ENCODE assay signal across 25 cellular contexts in genomic region chr3:12799525-12800440, GRCh38. TPM values are rescaled to one million over a fixed set of nuclear protein-coding genes. Genes with fewer than 3 reads are reported as not detected.
A peak's percentile ranks its signal among the peaks of the same experiment; 100 is the strongest.
DNase-seq lines count a peak whose midpoint lies in the region; ATAC-seq, FAIRE-seq and TF ChIP-seq lines count a peak whose summit lies in the region.
"Had no signal": no experiment of that assay in that cellular context is flagged by ENCODE, and none has a peak within 500 bp of the region (broad histone marks: within the 10 kb centered on the region; RNA-seq: fewer than 3 reads in every experiment).

No MANE protein-coding gene starts in this region.

- H3K4me3 ChIP-seq in neural progenitor cell (no peak overlapping the region), colonic mucosa (no peak overlapping the region)
- H3K4me3 ChIP-seq: BLaER1, MG63, prostate gland, SK-N-MC, upper lobe of left lung had no signal

- no peaks in the 10 kb centered on the region for H3K79me2 ChIP-seq in neural progenitor cell (ENCODE audit: low read depth)

- intact Hi-C loops in colonic mucosa (cut with DNase I): no loop called here

- no peaks in the 10 kb centered on the region for H4K20me1 ChIP-seq in neural progenitor cell (ENCODE audit: low read depth)

- H3K9ac ChIP-seq in neural progenitor cell (no peak overlapping the region), colonic mucosa (ENCODE audit: low read depth in 2 of 2, low read length in 2 of 2) (no peak overlapping the region)
- H3K9ac ChIP-seq: BLaER1 had no signal

- H3K9me3 ChIP-seq in neural progenitor cell (ENCODE audit: low read depth) (no peaks in the 10 kb centered on the region), colonic mucosa (no peaks in the 10 kb centered on the region)
- H3K9me3 ChIP-seq: BLaER1, MG63, prostate gland, upper lobe of left lung had no signal

- no peak overlapping the region for H3K27ac Mint-ChIP-seq in stimulated activated naive CD8-positive, alpha-beta T cell treated with anti-CD3 and anti-CD28 coated beads, Interleukin-15, amount 100 ng/mL, for 72 hours
- peak overlapping the region; percentile 36 for H3K27ac Mint-ChIP-seq in neural progenitor cell
- H3K27ac Mint-ChIP-seq: activated naive CD8-positive, alpha-beta T cell treated with anti-CD3 and anti-CD28 coated beads for 36 hours; dendritic cell treated with granulocyte-macrophage colony-stimulating factor and Interleukin-4, amounts not matched to agents 40 ng/mL and 50 ng/mL, for 4 days; nephron progenitor cell; T-helper 2 cell treated with Interferon-gamma antibody and Interleukin-4, amounts not matched to agents 5 μg/mL and 100 μg/mL, for 36 hours had no signal

- no peak overlapping the region for H3K4me3 Mint-ChIP-seq in stimulated activated naive CD8-positive, alpha-beta T cell treated with anti-CD3 and anti-CD28 coated beads, Interleukin-15, amount 100 ng/mL, for 72 hours
- H3K4me3 Mint-ChIP-seq in neural progenitor cell: no peak overlapping the region
- H3K4me3 Mint-ChIP-seq: activated naive CD8-positive, alpha-beta T cell treated with anti-CD3 and anti-CD28 coated beads for 36 hours; dendritic cell treated with granulocyte-macrophage colony-stimulating factor and Interleukin-4, amounts not matched to agents 40 ng/mL and 50 ng/mL, for 4 days; nephron progenitor cell; T-helper 2 cell treated with Interferon-gamma antibody and Interleukin-4, amounts not matched to agents 5 μg/mL and 100 μg/mL, for 36 hours had no signal

- no peak overlapping the region for H3K4me2 ChIP-seq in neural progenitor cell
- H3K4me2 ChIP-seq: BLaER1 had no signal

- H3K9me3 Mint-ChIP-seq in stimulated activated naive CD8-positive, alpha-beta T cell treated with anti-CD3 and anti-CD28 coated beads, Interleukin-15, amount 100 ng/mL, for 72 hours: no peaks in the 10 kb centered on the region
- no peaks in the 10 kb centered on the region for H3K9me3 Mint-ChIP-seq in neural progenitor cell
- H3K9me3 Mint-ChIP-seq: activated naive CD8-positive, alpha-beta T cell treated with anti-CD3 and anti-CD28 coated beads for 36 hours; dendritic cell treated with granulocyte-macrophage colony-stimulating factor and Interleukin-4, amounts not matched to agents 40 ng/mL and 50 ng/mL, for 4 days; nephron progenitor cell; T-helper 2 cell treated with Interferon-gamma antibody and Interleukin-4, amounts not matched to agents 5 μg/mL and 100 μg/mL, for 36 hours had no signal

- no peaks in the 10 kb centered on the region for H3K4me1 Mint-ChIP-seq in stimulated activated naive CD8-positive, alpha-beta T cell treated with anti-CD3 and anti-CD28 coated beads, Interleukin-15, amount 100 ng/mL, for 72 hours
- peaks cover 18% of the 10 kb centered on the region for H3K4me1 Mint-ChIP-seq in neural progenitor cell

- peak; percentile 32 for ATAC-seq in stimulated activated naive CD8-positive, alpha-beta T cell treated with anti-CD3 and anti-CD28 coated beads, Interleukin-15, amount 100 ng/mL, for 72 hours
- ATAC-seq in stimulated activated naive CD8-positive, alpha-beta T cell treated with anti-CD3 and anti-CD28 coated beads, Interleukin-15, Interleukin-2, amounts not matched to agents 100 U/mL and 50 U/mL, for 24 hours: no peak
- ATAC-seq in foreskin keratinocyte (peak; percentile 6), GM18873 (IDR thresholded peaks at IDR 0.05; ENCODE audit: low FRiP score, unreplicated experiment) (no peak), GM19463 (IDR thresholded peaks at IDR 0.05; ENCODE audit: unreplicated experiment) (no peak)

- no peak for TF ChIP-seq CTCF in foreskin keratinocyte (conservative IDR thresholded peaks at IDR 0.05)
- no peak for TF ChIP-seq CTCF in neural progenitor cell (IDR thresholded peaks at IDR 0.05)
- no peak for TF ChIP-seq CTCF in colonic mucosa (IDR thresholded peaks at IDR 0.05)

- H2AFZ ChIP-seq in neural progenitor cell (replicated peaks): no peak overlapping the region

- FAIRE-seq in HTR-8/SVneo (lab: Jason Lieb, UNC): no peak
- FAIRE-seq: endometrium, H1, RCC 7860 had no signal

- H3K4me1 ChIP-seq in foreskin keratinocyte: peaks cover 4% of the 10 kb centered on the region
- peaks cover 3% of the 10 kb centered on the region for H3K4me1 ChIP-seq in neural progenitor cell
- H3K4me1 ChIP-seq in colonic mucosa: no peaks in the 10 kb centered on the region
- H3K4me1 ChIP-seq: prostate gland had no signal

- H3F3A ChIP-seq in neural progenitor cell (ENCODE audit: low read depth): peaks cover 18% of the 10 kb centered on the region

- DNase-seq in stimulated activated naive CD8-positive, alpha-beta T cell treated with anti-CD3 and anti-CD28 coated beads, Interleukin-15, amount 100 ng/mL, for 72 hours: no peak
- no peak for DNase-seq in stimulated activated naive CD8-positive, alpha-beta T cell treated with anti-CD3 and anti-CD28 coated beads, Interleukin-15, Interleukin-2, amounts not matched to agents 100 U/mL and 50 U/mL, for 24 hours
- DNase-seq in foreskin keratinocyte (no peak), neural progenitor cell (ENCODE audit: low spot score) (no peak), colonic mucosa (no peak), HTR-8/SVneo (ENCODE audit: insufficient read length, low spot score) (no peak)
- DNase-seq: activated CD4-positive, alpha-beta T cell treated with anti-CD3 and anti-CD28 coated beads, Interleukin-2, amount 50 U/mL, for 1 hour; activated naive CD8-positive, alpha-beta T cell treated with anti-CD3 and anti-CD28 coated beads for 36 hours; Calu3; MG63; NCI-H1436 treated with DMSO at 0.1 percent for 48 hours; NCI-H510A treated with DMSO at 0.1 percent for 48 hours; nephron progenitor cell; upper lobe of left lung; WERI-Rb-1 had no signal

- H3K27ac ChIP-seq in foreskin keratinocyte: no peak overlapping the region
- no peak overlapping the region for H3K27ac ChIP-seq in neural progenitor cell
- H3K27ac ChIP-seq in colonic mucosa: no peak overlapping the region
- H3K27ac ChIP-seq: prostate gland, SK-N-MC, WERI-Rb-1 had no signal

- no peaks in the 10 kb centered on the region for H3K36me3 ChIP-seq in neural progenitor cell
- no peaks in the 10 kb centered on the region for H3K36me3 ChIP-seq in colonic mucosa
- H3K36me3 ChIP-seq: MG63, prostate gland had no signal

- H3K27me3 Mint-ChIP-seq in stimulated activated naive CD8-positive, alpha-beta T cell treated with anti-CD3 and anti-CD28 coated beads, Interleukin-15, amount 100 ng/mL, for 72 hours: peaks cover 6% of the 10 kb centered on the region
- H3K27me3 Mint-ChIP-seq in neural progenitor cell (ENCODE audit: insufficient read depth, low read depth): peaks cover 4% of the 10 kb centered on the region

- peaks cover 7% of the 10 kb centered on the region for H3K36me3 Mint-ChIP-seq in neural progenitor cell

- peaks cover 5% of the 10 kb centered on the region for H3K27me3 ChIP-seq in foreskin keratinocyte
- H3K27me3 ChIP-seq in neural progenitor cell: peaks cover 7% of the 10 kb centered on the region
- H3K27me3 ChIP-seq in colonic mucosa: no peaks in the 10 kb centered on the region
- H3K27me3 ChIP-seq: BLaER1, MG63 had no signal

RNA-seq across cellular contexts. Expression of gene CAND2, which starts 3.3 kb away (rescaled TPM):
- total RNA-seq in foreskin keratinocyte (1.5 and 1.9 TPM in 2 replicates), neural progenitor cell (ENCODE audit: low replicate concordance) (2.4 and 6.9 TPM in 2 replicates), colonic mucosa (1 to 10 TPM in 1 of 2 donors, under 1 TPM in 1; 0.72 to 2.2 TPM)
- polyA plus RNA-seq in foreskin keratinocyte: 0.65 and 0.90 TPM in 2 replicates
- total RNA-seq: Calu3 had no signal

RNA-seq across cellular contexts. Expression of gene TMEM40, which starts 40.7 kb away (rescaled TPM):
- total RNA-seq in foreskin keratinocyte: 250 and 336 TPM in 2 replicates
- 419 and 626 TPM in 2 replicates for polyA plus RNA-seq in foreskin keratinocyte
- not detected in 2 replicates for total RNA-seq in neural progenitor cell (ENCODE audit: low replicate concordance)
- total RNA-seq in colonic mucosa: not detected
- total RNA-seq: activated naive CD8-positive, alpha-beta T cell treated with anti-CD3 and anti-CD28 coated beads for 36 hours; H1 had no signal

RNA-seq across cellular contexts. Expression of gene RPL32, which starts 41.6 kb away (rescaled TPM):
- total RNA-seq in foreskin keratinocyte (2,217 and 2,337 TPM in 2 replicates), neural progenitor cell (ENCODE audit: low replicate concordance) (1,028 and 2,309 TPM in 2 replicates), colonic mucosa (1,000 to 10,000 TPM; 1,239 to 1,262 TPM)
- 3,425 and 3,516 TPM in 2 replicates for polyA plus RNA-seq in foreskin keratinocyte

Comparison
In these comparisons a context has a peak if more than half of its experiments do, and no peak if none do; other contexts are left out.
1. ATAC-seq: peak in stimulated activated naive CD8-positive, alpha-beta T cell treated with anti-CD3 and anti-CD28 coated beads, Interleukin-15, amount 100 ng/mL, for 72 hours (single experiment) and foreskin keratinocyte (single experiment); none in stimulated activated naive CD8-positive, alpha-beta T cell treated with anti-CD3 and anti-CD28 coated beads, Interleukin-15, Interleukin-2, amounts not matched to agents 100 U/mL and 50 U/mL, for 24 hours (single experiment), GM18873 (single experiment) and GM19463 (single experiment).
2. RNA of gene TMEM40, which starts 40.7 kb away (total RNA-seq): 250 to 336 TPM in foreskin keratinocyte; not detected in neural progenitor cell and not detected in colonic mucosa; every median in the first group is over 100 times any median in the second.